In genomic region chr13:110479215-110479545, GRCh38 we compare ENCODE assay signal across 30 cellular contexts.
DNase-seq lines count a peak whose midpoint lies in the region; ATAC-seq, FAIRE-seq and TF ChIP-seq lines count a peak whose summit lies in the region.
"Had no signal": no experiment of that assay in that cellular context is flagged by ENCODE, and none has a peak within 500 bp of the region (broad histone marks: within the 10 kb centered on the region; RNA-seq: fewer than 3 reads in every experiment).

No MANE protein-coding gene starts in this region.

- H3K9ac ChIP-seq in smooth muscle cell (ENCODE audit: low read depth), result no peak overlapping the region

- H3K27me3 Mint-ChIP-seq in Caco-2 (ENCODE audit: insufficient read depth, unreplicated experiment), result no peaks in the 10 kb centered on the region
- H3K27me3 Mint-ChIP-seq in chondrocyte (ENCODE audit: low read depth), result no peaks in the 10 kb centered on the region

- H3K27me3 ChIP-seq in Caco-2 (replicated peaks; ENCODE audit: control insufficient read depth, insufficient read depth, low read length) (no peaks in the 10 kb centered on the region), lower lobe of right lung (ENCODE audit: low read depth) (no peaks in the 10 kb centered on the region), smooth muscle cell (ENCODE audit: low read depth) (no peaks in the 10 kb centered on the region)
- H3K27me3 ChIP-seq: body of pancreas, pancreas, uterus had no signal

- ATAC-seq in lower lobe of right lung (no peak), HG02642 (IDR thresholded peaks at IDR 0.05; ENCODE audit: poor library complexity, unreplicated experiment) (no peak), GM18520 (IDR thresholded peaks at IDR 0.05; ENCODE audit: unreplicated experiment) (no peak), HG02571 (IDR thresholded peaks at IDR 0.05; ENCODE audit: unreplicated experiment) (no peak)

- WGBS in smooth muscle cell (ENCODE audit: low lambda C conversion rate), result 86% methylated on average over 6 of the region's 6 CpGs

- H3K79me2 ChIP-seq in smooth muscle cell (ENCODE audit: low read depth), result no peaks in the 10 kb centered on the region

- no peak overlapping the region for H3K4me3 ChIP-seq in Caco-2 (ENCODE audit: low read depth, low read length)
- H3K4me3 ChIP-seq in lower lobe of right lung, result no peak overlapping the region
- H3K4me3 ChIP-seq in smooth muscle cell, result no peak overlapping the region
- H3K4me3 ChIP-seq: body of pancreas, lung, pancreas, SK-N-MC, uterus had no signal

- no peak for TF ChIP-seq POLR2A in GM12892 (IDR thresholded peaks at IDR 0.05; ENCODE audit: low read depth, low read length)

- BruUV-seq in Caco-2 (replicated peaks; lab: Mats Ljungman, UMichigan), result no TSS peak

- peak overlapping the region; percentile 56 for H3K27ac Mint-ChIP-seq in Caco-2 (ENCODE audit: unreplicated experiment)
- H3K27ac Mint-ChIP-seq in chondrocyte (ENCODE audit: unreplicated experiment), result peak overlapping the region; percentile 51
- H3K27ac Mint-ChIP-seq: IgD-negative memory B cell; T-helper 1 cell treated with Interleukin-12 subunit alpha and Interleukin-12 subunit beta and Interleukin-4 antibody, amounts not matched to agents 30 μg/mL and 1 μg/mL, for 36 hours had no signal

- H3K4me2 ChIP-seq in smooth muscle cell, result no peak overlapping the region

- no peak overlapping the region for H3K4me3 Mint-ChIP-seq in Caco-2 (ENCODE audit: unreplicated experiment)
- H3K4me3 Mint-ChIP-seq in chondrocyte (ENCODE audit: unreplicated experiment), result no peak overlapping the region
- H3K4me3 Mint-ChIP-seq: T-helper 1 cell treated with Interleukin-12 subunit alpha and Interleukin-12 subunit beta and Interleukin-4 antibody, amounts not matched to agents 30 μg/mL and 1 μg/mL, for 36 hours had no signal

- H3K36me3 ChIP-seq in Caco-2 (ENCODE audit: control insufficient read depth, insufficient read depth, low read length) (no peaks in the 10 kb centered on the region), lower lobe of right lung (peaks cover 69% of the 10 kb centered on the region), smooth muscle cell (ENCODE audit: low read depth) (peaks cover 19% of the 10 kb centered on the region)
- H3K36me3 ChIP-seq: pancreas, uterus had no signal

- H3K27ac ChIP-seq in lower lobe of right lung (peak overlapping the region; percentile 3), smooth muscle cell (ENCODE audit: low read depth) (peak overlapping the region; percentile 60)
- H3K27ac ChIP-seq: body of pancreas, pancreas, SK-N-MC, uterus had no signal

- H3K4me1 Mint-ChIP-seq in Caco-2 (ENCODE audit: low read depth, unreplicated experiment), result peaks cover 22% of the 10 kb centered on the region
- peaks cover 23% of the 10 kb centered on the region for H3K4me1 Mint-ChIP-seq in chondrocyte (ENCODE audit: low read depth)

- peaks cover 77% of the 10 kb centered on the region for H3F3A ChIP-seq in smooth muscle cell (ENCODE audit: low read depth)

- H2AFZ ChIP-seq in smooth muscle cell (ENCODE audit: low read depth), result no peak overlapping the region

- CTCF ChIA-PET in Caco-2 (lab: Charles Lee), result interaction anchor here (0.6 kb wide), 1 partner anchor 38 kb away, joined by 4 read pairs; no protein-coding TSS in a partner anchor

- H3K9me3 Mint-ChIP-seq in Caco-2 (ENCODE audit: unreplicated experiment), result peaks cover 9% of the 10 kb centered on the region
- no peaks in the 10 kb centered on the region for H3K9me3 Mint-ChIP-seq in chondrocyte (ENCODE audit: low read depth)
- H3K9me3 Mint-ChIP-seq: IgD-negative memory B cell; T-helper 1 cell treated with Interleukin-12 subunit alpha and Interleukin-12 subunit beta and Interleukin-4 antibody, amounts not matched to agents 30 μg/mL and 1 μg/mL, for 36 hours had no signal

- FAIRE-seq in GM12892 (lab: Jason Lieb, UNC), result no peak
- FAIRE-seq: A204.1, GM18507, pancreas had no signal

- 0 out of 2 replicates have a peak, but pooled peaks cover 12% of the 10 kb centered on the region for H3K4me1 ChIP-seq in Caco-2
- peaks cover 10% of the 10 kb centered on the region for H3K4me1 ChIP-seq in lower lobe of right lung
- H3K4me1 ChIP-seq in smooth muscle cell (ENCODE audit: low read depth), result peaks cover 5% of the 10 kb centered on the region
- H3K4me1 ChIP-seq: body of pancreas, pancreas, uterus had no signal

- TF ChIP-seq CTCF in Caco-2 (IDR thresholded peaks at IDR 0.05; ENCODE audit: insufficient read depth in 1 of 2, low read depth in 1 of 2, low read length in 1 of 2, severe bottlenecking in 1 of 2, unreplicated experiment in 1 of 2) (no peak), chondrocyte (IDR thresholded peaks at IDR 0.05) (no peak), lower lobe of right lung (IDR thresholded peaks at IDR 0.05) (no peak), smooth muscle cell (IDR thresholded peaks at IDR 0.05; ENCODE audit: borderline replicate concordance, insufficient read depth, poor library complexity, severe bottlenecking) (no peak)

- peaks cover 77% of the 10 kb centered on the region for H4K20me1 ChIP-seq in smooth muscle cell (ENCODE audit: low read depth)

- H3K36me3 Mint-ChIP-seq in Caco-2 (ENCODE audit: insufficient read depth, unreplicated experiment) (no peaks in the 10 kb centered on the region), chondrocyte (ENCODE audit: low read depth) (peaks cover 63% of the 10 kb centered on the region)
- H3K36me3 Mint-ChIP-seq: IgD-negative memory B cell had no signal

- DNase-seq in Caco-2 (no peak), chondrocyte (ENCODE audit: low spot score) (no peak), lower lobe of right lung (no peak), smooth muscle cell (lab: John Stamatoyannopoulos, UW; ENCODE audit: unreplicated experiment) (no peak), GM12892 (ENCODE audit: insufficient read length) (no peak)
- DNase-seq: activated CD8-positive, alpha-beta memory T cell treated with anti-CD3 and anti-CD28 coated beads for 24 hours; activated gamma-delta T cell; activated T-cell treated with anti-CD3 and anti-CD28 coated beads, Interleukin-2, amount 50 U/mL, for 1 hour; AML-193; body of pancreas; DMS53; effector CD4-positive, alpha-beta T cell; GDM1; H7; NCI-H1105; NCI-H2029 treated with DMSO at 0.1 percent for 48 hours; NCI-H226; pancreas; RPMI8226; stimulated activated CD4-positive, alpha-beta T cell treated with anti-CD3 and anti-CD28 coated beads, Interleukin-15, amount 100 ng/mL, for 24 hours had no signal

- intact Hi-C loops in Caco-2 (cut with micrococcal nuclease; ENCODE audit: unreplicated experiment) (no loop called here), lower lobe of right lung (cut with DNase I) (no loop called here)

- H3K9me3 ChIP-seq in Caco-2 (peaks cover 6% of the 10 kb centered on the region; the same call in 1 of the 2 replicates), lower lobe of right lung (no peaks in the 10 kb centered on the region), smooth muscle cell (replicated peaks; ENCODE audit: low read depth) (no peaks in the 10 kb centered on the region)
- H3K9me3 ChIP-seq: body of pancreas, pancreas, uterus had no signal

- POLR2A ChIA-PET in Caco-2 (lab: Charles Lee), result interaction anchor here (0.8 kb wide), 1 partner anchor 83 kb away, joined by 3 read pairs; the partner anchor contains the start of gene RAB20
